ENCODE assay signal across 14 cellular contexts in genomic region chr5:88823201-88823600, GRCh38.
"Had no signal": no experiment of that assay in that cellular context is flagged by ENCODE, and none has a peak within 500 bp of the region (broad histone marks: within the 10 kb centered on the region; RNA-seq: fewer than 3 reads in every experiment).

No MANE protein-coding gene starts in this region.

- H3K9me3 ChIP-seq: gastroesophageal sphincter, mucosa of descending colon, transverse colon had no signal

- H3K9me3 Mint-ChIP-seq: activated CD4-positive, alpha-beta T cell treated with anti-CD3 and anti-CD28 coated beads, Interleukin-2, amount 10 ng/mL, durations not matched to agents 7 days and 5 days; activated naive CD8-positive, alpha-beta T cell treated with anti-CD3 and anti-CD28 coated beads, Interleukin-2, amount 10 ng/mL, durations not matched to agents 7 days and 5 days; central memory CD8-positive, alpha-beta T cell; naive thymus-derived CD8-positive, alpha-beta T cell had no signal

- H3K36me3 Mint-ChIP-seq: activated naive CD8-positive, alpha-beta T cell treated with anti-CD3 and anti-CD28 coated beads, Interleukin-2, amount 10 ng/mL, durations not matched to agents 7 days and 5 days; naive thymus-derived CD8-positive, alpha-beta T cell; stimulated activated effector memory CD8-positive, alpha-beta T cell treated with anti-CD3 and anti-CD28 coated beads, Interleukin-12 subunit alpha, Interleukin-12 subunit beta, amount 100 ng/mL, for 72 hours had no signal

- H3K4me3 ChIP-seq: gastroesophageal sphincter, mucosa of descending colon, transverse colon had no signal

- H3K4me1 Mint-ChIP-seq: central memory CD8-positive, alpha-beta T cell; stimulated activated effector memory CD8-positive, alpha-beta T cell treated with anti-CD3 and anti-CD28 coated beads, Interleukin-12 subunit alpha, Interleukin-12 subunit beta, amount 100 ng/mL, for 72 hours had no signal

- H3K27ac ChIP-seq: brain microvascular endothelial cell, parathyroid adenoma had no signal

- ATAC-seq: gastroesophageal sphincter; left lobe of liver; mucosa of descending colon; naive thymus-derived CD8-positive, alpha-beta T cell; stimulated activated effector memory CD8-positive, alpha-beta T cell treated with anti-CD3 and anti-CD28 coated beads, Interleukin-12 subunit alpha, Interleukin-12 subunit beta, amount 100 ng/mL, for 72 hours had no signal

- DNase-seq: activated CD4-positive, alpha-beta T cell treated with anti-CD3 and anti-CD28 coated beads, Interleukin-2, amount 10 ng/mL, durations not matched to agents 7 days and 5 days; activated CD4-positive, CD25-positive, alpha-beta regulatory T cell; activated CD8-positive, alpha-beta memory T cell treated with anti-CD3 and anti-CD28 coated beads, Interleukin-2, amount 50 U/mL, for 48 hours; activated naive CD8-positive, alpha-beta T cell treated with anti-CD3 and anti-CD28 coated beads, Interleukin-2, amount 10 ng/mL, durations not matched to agents 7 days and 5 days; brain microvascular endothelial cell; dermis blood vessel endothelial cell; mucosa of descending colon; naive thymus-derived CD8-positive, alpha-beta T cell; transverse colon had no signal

- H3K4me1 ChIP-seq: parathyroid adenoma had no signal

- H3K4me3 Mint-ChIP-seq: activated CD4-positive, alpha-beta T cell treated with anti-CD3 and anti-CD28 coated beads, Interleukin-2, amount 10 ng/mL, durations not matched to agents 7 days and 5 days; activated naive CD8-positive, alpha-beta T cell treated with anti-CD3 and anti-CD28 coated beads, Interleukin-2, amount 10 ng/mL, durations not matched to agents 7 days and 5 days; central memory CD8-positive, alpha-beta T cell; stimulated activated effector memory CD8-positive, alpha-beta T cell treated with anti-CD3 and anti-CD28 coated beads, Interleukin-12 subunit alpha, Interleukin-12 subunit beta, amount 100 ng/mL, for 72 hours had no signal

- H3K27me3 Mint-ChIP-seq: central memory CD8-positive, alpha-beta T cell had no signal

- H3K27ac Mint-ChIP-seq: activated CD4-positive, alpha-beta T cell treated with anti-CD3 and anti-CD28 coated beads, Interleukin-2, amount 10 ng/mL, durations not matched to agents 7 days and 5 days; activated naive CD8-positive, alpha-beta T cell treated with anti-CD3 and anti-CD28 coated beads, Interleukin-2, amount 10 ng/mL, durations not matched to agents 7 days and 5 days; stimulated activated effector memory CD8-positive, alpha-beta T cell treated with anti-CD3 and anti-CD28 coated beads, Interleukin-12 subunit alpha, Interleukin-12 subunit beta, amount 100 ng/mL, for 72 hours had no signal

- H3K27me3 ChIP-seq: brain microvascular endothelial cell, gastroesophageal sphincter, transverse colon had no signal

- H3K36me3 ChIP-seq: brain microvascular endothelial cell, transverse colon had no signal

- H2AFZ ChIP-seq: parathyroid adenoma had no signal

- H3K79me2 ChIP-seq: parathyroid adenoma had no signal

- H3K9ac ChIP-seq: parathyroid adenoma had no signal
